Comparison of ENCODE assay signal across 20 cellular contexts in the genomic region with DNA sequence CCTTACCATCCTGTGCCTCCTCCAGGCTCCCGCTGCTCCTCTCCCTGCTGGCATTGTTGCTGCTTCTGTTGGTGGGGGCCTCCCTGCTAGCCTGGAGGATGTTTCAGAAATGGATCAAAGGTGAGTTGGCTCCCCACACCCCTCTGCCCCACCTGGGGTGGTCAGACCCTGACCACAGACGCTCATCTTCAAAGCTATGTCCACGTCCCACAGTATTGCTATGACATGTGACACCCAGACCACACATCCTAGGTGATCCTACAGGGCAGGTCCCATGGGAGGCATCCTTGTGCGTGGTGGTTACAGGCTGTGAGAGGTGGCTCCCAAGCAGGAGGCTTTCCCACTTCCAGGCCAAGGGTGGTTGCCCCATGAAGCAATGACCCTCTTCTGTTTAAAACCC. TPM values are rescaled to one million over a fixed set of nuclear protein-coding genes. Genes with fewer than 3 reads are reported as not detected.
DNase-seq lines count a peak whose midpoint lies in the region; ATAC-seq and TF ChIP-seq lines count a peak whose summit lies in the region.
"Had no signal": no experiment of that assay in that cellular context is flagged by ENCODE, and none has a peak within 500 bp of the region (broad histone marks: within the 10 kb centered on the region; RNA-seq: fewer than 3 reads in every experiment).

No MANE protein-coding gene starts in this region.

- H3K4me3 ChIP-seq in naive thymus-derived CD4-positive, alpha-beta T cell (ENCODE audit: low read length): no peak overlapping the region
- H3K4me3 ChIP-seq in Caco-2 (ENCODE audit: low read depth, low read length): no peak overlapping the region
- H3K4me3 ChIP-seq in breast epithelium: no peak overlapping the region

- peak overlapping the region; percentile 23 for H3K27ac Mint-ChIP-seq in activated CD8-positive, alpha-beta T cell treated with anti-CD3 and anti-CD28 coated beads for 36 hours
- H3K27ac Mint-ChIP-seq in activated CD8-positive, alpha-beta T cell treated with anti-CD3 and anti-CD28 coated beads, Interleukin-2, amount 10 ng/mL, durations not matched to agents 7 days and 5 days: no peak overlapping the region
- H3K27ac Mint-ChIP-seq in naive thymus-derived CD4-positive, alpha-beta T cell: peak overlapping the region in 5 of 9 donors; percentile 28 to 84 (median 41)
- no peak overlapping the region for H3K27ac Mint-ChIP-seq in Caco-2 (ENCODE audit: unreplicated experiment)

- ATAC-seq in activated CD8-positive, alpha-beta T cell treated with anti-CD3 and anti-CD28 coated beads for 36 hours: no peak
- ATAC-seq in activated CD8-positive, alpha-beta T cell treated with anti-CD3 and anti-CD28 coated beads, Interleukin-2, amount 10 ng/mL, durations not matched to agents 7 days and 5 days: no peak
- ATAC-seq in naive thymus-derived CD4-positive, alpha-beta T cell: no peak

- intact Hi-C loops in activated CD8-positive, alpha-beta T cell treated with anti-CD3 and anti-CD28 coated beads for 36 hours (cut with micrococcal nuclease): no loop called here
- intact Hi-C loops in naive thymus-derived CD4-positive, alpha-beta T cell (cut with micrococcal nuclease): no loop called here
- intact Hi-C loops in Caco-2 (cut with micrococcal nuclease; ENCODE audit: unreplicated experiment) (no loop called here), breast epithelium (cut with DNase I; ENCODE audit: low total_unique reads) (no loop called here)

- H3K9me3 ChIP-seq in naive thymus-derived CD4-positive, alpha-beta T cell (ENCODE audit: control insufficient read depth in 2 of 3, low read length in 3 of 3): peaks cover 0 to 10% (median 6%) of the 10 kb centered on the region in 3 experiments
- peaks cover 16% of the 10 kb centered on the region for H3K9me3 ChIP-seq in Caco-2
- H3K9me3 ChIP-seq in breast epithelium: peaks cover 7 to 12% of the 10 kb centered on the region in 2 donors

- BruUV-seq in Caco-2 (replicated peaks; lab: Mats Ljungman, UMichigan): no TSS peak

- POLR2A ChIA-PET in activated CD8-positive, alpha-beta T cell treated with anti-CD3 and anti-CD28 coated beads for 36 hours (lab: Charles Lee): no interaction called here
- POLR2A ChIA-PET in activated CD8-positive, alpha-beta T cell treated with anti-CD3 and anti-CD28 coated beads, Interleukin-2, amount 10 ng/mL, durations not matched to agents 7 days and 5 days (lab: Charles Lee): no interaction called here
- POLR2A ChIA-PET in naive thymus-derived CD4-positive, alpha-beta T cell (lab: Charles Lee): no interaction called here
- POLR2A ChIA-PET in Caco-2 (lab: Charles Lee): no interaction called here

- no peaks in the 10 kb centered on the region for H3K27me3 ChIP-seq in naive thymus-derived CD4-positive, alpha-beta T cell (ENCODE audit: control insufficient read depth in 2 of 2, insufficient read depth in 2 of 2, low read length in 2 of 2)
- H3K27me3 ChIP-seq in Caco-2 (replicated peaks; ENCODE audit: control insufficient read depth, insufficient read depth, low read length): no peaks in the 10 kb centered on the region
- peaks cover 0 to 18% of the 10 kb centered on the region in 2 donors for H3K27me3 ChIP-seq in breast epithelium

- CTCF ChIA-PET in activated CD8-positive, alpha-beta T cell treated with anti-CD3 and anti-CD28 coated beads for 36 hours (lab: Charles Lee): interaction anchor here (1.0 to 1.4 kb wide), 4 partner anchors 20 to 110 kb away, joined by 3 to 4 read pairs (median 3); no protein-coding TSS in a partner anchor
- CTCF ChIA-PET in activated CD8-positive, alpha-beta T cell treated with anti-CD3 and anti-CD28 coated beads, Interleukin-2, amount 10 ng/mL, durations not matched to agents 7 days and 5 days (lab: Charles Lee): interaction anchor here (0.8 kb wide), 1 partner anchor 110 kb away, joined by 3 read pairs; no protein-coding TSS in a partner anchor
- CTCF ChIA-PET in naive thymus-derived CD4-positive, alpha-beta T cell (lab: Charles Lee): interaction anchor here (0.9 to 1.4 kb wide), 4 partner anchors 15 to 29 kb away, joined by 3 read pairs; no protein-coding TSS in a partner anchor
- CTCF ChIA-PET in Caco-2 (lab: Charles Lee): no interaction called here

- H3K4me3 Mint-ChIP-seq in activated CD8-positive, alpha-beta T cell treated with anti-CD3 and anti-CD28 coated beads for 36 hours: no peak overlapping the region
- H3K4me3 Mint-ChIP-seq in activated CD8-positive, alpha-beta T cell treated with anti-CD3 and anti-CD28 coated beads, Interleukin-2, amount 10 ng/mL, durations not matched to agents 7 days and 5 days: no peak overlapping the region
- H3K4me3 Mint-ChIP-seq in naive thymus-derived CD4-positive, alpha-beta T cell: no peak overlapping the region
- H3K4me3 Mint-ChIP-seq in Caco-2 (ENCODE audit: unreplicated experiment): no peak overlapping the region

- H3K9me3 Mint-ChIP-seq in activated CD8-positive, alpha-beta T cell treated with anti-CD3 and anti-CD28 coated beads for 36 hours: peaks cover 19% of the 10 kb centered on the region
- peaks cover 25% of the 10 kb centered on the region for H3K9me3 Mint-ChIP-seq in activated CD8-positive, alpha-beta T cell treated with anti-CD3 and anti-CD28 coated beads, Interleukin-2, amount 10 ng/mL, durations not matched to agents 7 days and 5 days (ENCODE audit: insufficient read depth)
- peaks cover 0 to 28% (median 8%) of the 10 kb centered on the region in 11 donors for H3K9me3 Mint-ChIP-seq in naive thymus-derived CD4-positive, alpha-beta T cell
- H3K9me3 Mint-ChIP-seq in Caco-2 (ENCODE audit: unreplicated experiment): peaks cover 6% of the 10 kb centered on the region

- peaks cover 45 to 68% of the 10 kb centered on the region in 2 donors for H3K4me1 ChIP-seq in naive thymus-derived CD4-positive, alpha-beta T cell (ENCODE audit: control insufficient read depth in 2 of 2, insufficient read depth in 2 of 2, low read length in 2 of 2)
- no peaks in the 10 kb centered on the region for H3K4me1 ChIP-seq in Caco-2
- H3K4me1 ChIP-seq in breast epithelium: no peaks in the 10 kb centered on the region

- peaks cover 54% of the 10 kb centered on the region for H3K4me1 Mint-ChIP-seq in activated CD8-positive, alpha-beta T cell treated with anti-CD3 and anti-CD28 coated beads for 36 hours (ENCODE audit: low read depth)
- peaks cover 56% of the 10 kb centered on the region for H3K4me1 Mint-ChIP-seq in activated CD8-positive, alpha-beta T cell treated with anti-CD3 and anti-CD28 coated beads, Interleukin-2, amount 10 ng/mL, durations not matched to agents 7 days and 5 days (ENCODE audit: low read depth)
- H3K4me1 Mint-ChIP-seq in naive thymus-derived CD4-positive, alpha-beta T cell: peaks cover 36 to 80% (median 64%) of the 10 kb centered on the region in 7 donors
- H3K4me1 Mint-ChIP-seq in Caco-2 (ENCODE audit: low read depth, unreplicated experiment): no peaks in the 10 kb centered on the region

- DNase-seq in activated CD8-positive, alpha-beta T cell treated with anti-CD3 and anti-CD28 coated beads for 36 hours: no peak
- DNase-seq in activated CD8-positive, alpha-beta T cell treated with anti-CD3 and anti-CD28 coated beads, Interleukin-2, amount 10 ng/mL, durations not matched to agents 7 days and 5 days: no peak
- DNase-seq in SW480 (ENCODE audit: low spot score) (peak; percentile 96), DMS79 treated with DMSO at 0.1 percent for 48 hours (lab: John Stamatoyannopoulos, UW) (no peak), Caco-2 (no peak), breast epithelium (ENCODE audit: low spot score in 2 of 2) (no peak), NAMALWA (ENCODE audit: low spot score) (no peak)
- DNase-seq in naive thymus-derived CD4-positive, alpha-beta T cell: no peak
- DNase-seq: HCEC 1CT, MV-4-11, NCI-H1436, NCI-H2029 treated with DMSO at 0.1 percent for 48 hours, NCI-H2171 treated with DMSO at 0.1 percent for 48 hours, NCI-H446 treated with DMSO at 0.1 percent for 48 hours, NCI-H774, RPMI8226, SIG-M5 had no signal

- peaks cover 0 to 4% (median 3%) of the 10 kb centered on the region in 3 experiments for H3K36me3 ChIP-seq in naive thymus-derived CD4-positive, alpha-beta T cell (ENCODE audit: control insufficient read depth in 2 of 3, insufficient read depth in 3 of 3, low read length in 3 of 3)
- H3K36me3 ChIP-seq in Caco-2 (ENCODE audit: control insufficient read depth, insufficient read depth, low read length): no peaks in the 10 kb centered on the region
- no peaks in the 10 kb centered on the region for H3K36me3 ChIP-seq in breast epithelium

- H3K27me3 Mint-ChIP-seq in activated CD8-positive, alpha-beta T cell treated with anti-CD3 and anti-CD28 coated beads for 36 hours: no peaks in the 10 kb centered on the region
- no peaks in the 10 kb centered on the region for H3K27me3 Mint-ChIP-seq in activated CD8-positive, alpha-beta T cell treated with anti-CD3 and anti-CD28 coated beads, Interleukin-2, amount 10 ng/mL, durations not matched to agents 7 days and 5 days (ENCODE audit: low read depth)
- no peaks in the 10 kb centered on the region for H3K27me3 Mint-ChIP-seq in naive thymus-derived CD4-positive, alpha-beta T cell
- peaks cover 23% of the 10 kb centered on the region for H3K27me3 Mint-ChIP-seq in Caco-2 (ENCODE audit: insufficient read depth, unreplicated experiment)

- no peak for TF ChIP-seq POLR2A in breast epithelium (IDR thresholded peaks at IDR 0.05)

- no peak overlapping the region for H3K27ac ChIP-seq in naive thymus-derived CD4-positive, alpha-beta T cell (ENCODE audit: low read depth, low read length)
- H3K27ac ChIP-seq in breast epithelium: no peak overlapping the region
- H3K27ac ChIP-seq: HL-60 had no signal

- TF ChIP-seq CTCF in activated CD8-positive, alpha-beta T cell treated with anti-CD3 and anti-CD28 coated beads for 36 hours (IDR thresholded peaks at IDR 0.05): no peak
- TF ChIP-seq CTCF in Caco-2 (IDR thresholded peaks at IDR 0.05; ENCODE audit: insufficient read depth in 1 of 2, low read depth in 1 of 2, low read length in 1 of 2, severe bottlenecking in 1 of 2, unreplicated experiment in 1 of 2) (no peak), breast epithelium (IDR thresholded peaks at IDR 0.05) (no peak)

- peaks cover 19% of the 10 kb centered on the region for H3K36me3 Mint-ChIP-seq in activated CD8-positive, alpha-beta T cell treated with anti-CD3 and anti-CD28 coated beads for 36 hours (ENCODE audit: low read depth)
- peaks cover 45% of the 10 kb centered on the region for H3K36me3 Mint-ChIP-seq in activated CD8-positive, alpha-beta T cell treated with anti-CD3 and anti-CD28 coated beads, Interleukin-2, amount 10 ng/mL, durations not matched to agents 7 days and 5 days (ENCODE audit: low read depth)
- peaks cover 0 to 85% (median 22%) of the 10 kb centered on the region in 5 donors for H3K36me3 Mint-ChIP-seq in naive thymus-derived CD4-positive, alpha-beta T cell
- no peaks in the 10 kb centered on the region for H3K36me3 Mint-ChIP-seq in Caco-2 (ENCODE audit: insufficient read depth, unreplicated experiment)

RNA-seq across cellular contexts. Expression of gene CD300A, which starts 11.0 kb away (rescaled TPM):
- 1 to 10 TPM; 2.2 to 2.4 TPM for total RNA-seq in activated CD8-positive, alpha-beta T cell treated with anti-CD3 and anti-CD28 coated beads for 36 hours
- 1 to 10 TPM; 2.1 to 2.8 TPM for total RNA-seq in activated CD8-positive, alpha-beta T cell treated with anti-CD3 and anti-CD28 coated beads, Interleukin-2, amount 10 ng/mL, durations not matched to agents 7 days and 5 days
- 10 to 100 TPM in 2 of 5 experiments, 1 to 10 TPM in 3; 5.0 to 52.4 (median 6.8) TPM for total RNA-seq in naive thymus-derived CD4-positive, alpha-beta T cell
- polyA plus RNA-seq in naive thymus-derived CD4-positive, alpha-beta T cell: 1 to 10 TPM; 5.8 to 9.5 TPM
- total RNA-seq in Caco-2 (2022) (not detected in 2 replicates), breast epithelium (10 to 100 TPM in 2 of 3 donors, 1 to 10 TPM in 1; 6.2 to 15.7 (median 10.2) TPM)
- total RNA-seq: A172 had no signal
- polyA plus RNA-seq: BJ had no signal

RNA-seq across cellular contexts. Expression of gene GPRC5C, which starts 45.5 kb away (rescaled TPM):
- 1 to 10 TPM; 1.2 to 2.0 TPM for total RNA-seq in activated CD8-positive, alpha-beta T cell treated with anti-CD3 and anti-CD28 coated beads for 36 hours
- under 1 TPM in 1 of 2 experiments, not detected in 1; 0.32 TPM for total RNA-seq in activated CD8-positive, alpha-beta T cell treated with anti-CD3 and anti-CD28 coated beads, Interleukin-2, amount 10 ng/mL, durations not matched to agents 7 days and 5 days
- total RNA-seq in naive thymus-derived CD4-positive, alpha-beta T cell: 1 to 10 TPM in 1 of 5 experiments, under 1 TPM in 2, not detected in 2; 0.13 to 1.9 (median 0.29) TPM
- not detected for polyA plus RNA-seq in naive thymus-derived CD4-positive, alpha-beta T cell
- 75.0 and 83.2 TPM in 2 replicates for total RNA-seq in Caco-2 (2022)
- total RNA-seq in breast epithelium: 10 to 100 TPM; 24.3 to 69.2 (median 40.3) TPM

RNA-seq across cellular contexts. Expression of gene CD300LB, which starts 53.9 kb away (rescaled TPM):
- total RNA-seq in activated CD8-positive, alpha-beta T cell treated with anti-CD3 and anti-CD28 coated beads for 36 hours: not detected
- not detected for total RNA-seq in activated CD8-positive, alpha-beta T cell treated with anti-CD3 and anti-CD28 coated beads, Interleukin-2, amount 10 ng/mL, durations not matched to agents 7 days and 5 days
- total RNA-seq in naive thymus-derived CD4-positive, alpha-beta T cell: 10 to 100 TPM in 1 of 5 experiments, 1 to 10 TPM in 1, under 1 TPM in 2, not detected in 1; 0.27 to 23.9 (median 2.0) TPM
- polyA plus RNA-seq in naive thymus-derived CD4-positive, alpha-beta T cell: not detected
- total RNA-seq in Caco-2 (2022) (not detected in 2 replicates), breast epithelium (under 1 TPM in 2 of 3 donors, not detected in 1; 0.32 to 0.88 TPM)
- total RNA-seq: A172 had no signal
- polyA plus RNA-seq: BJ had no signal

Comparison
In these comparisons a context has a peak if more than half of its experiments do, and no peak if none do; other contexts are left out.
1. H3K27ac Mint-ChIP-seq: peak in activated CD8-positive, alpha-beta T cell treated with anti-CD3 and anti-CD28 coated beads for 36 hours (single experiment) and naive thymus-derived CD4-positive, alpha-beta T cell (5 of 9); none in activated CD8-positive, alpha-beta T cell treated with anti-CD3 and anti-CD28 coated beads, Interleukin-2, amount 10 ng/mL, durations not matched to agents 7 days and 5 days (single experiment) and Caco-2 (single experiment).
2. RNA of gene GPRC5C, which starts 45.5 kb away (total RNA-seq): 75.0 to 83.2 TPM in Caco-2 and 24.3 to 69.2 TPM in breast epithelium; 1.2 to 2.0 TPM in activated CD8-positive, alpha-beta T cell treated with anti-CD3 and anti-CD28 coated beads for 36 hours, 0.32 TPM in activated CD8-positive, alpha-beta T cell treated with anti-CD3 and anti-CD28 coated beads, Interleukin-2, amount 10 ng/mL, durations not matched to agents 7 days and 5 days and 0.13 to 1.9 TPM in naive thymus-derived CD4-positive, alpha-beta T cell; every median in the first group is over 4 times any median in the second.